ENCODE assay signal across 28 cellular contexts in the genomic region with DNA sequence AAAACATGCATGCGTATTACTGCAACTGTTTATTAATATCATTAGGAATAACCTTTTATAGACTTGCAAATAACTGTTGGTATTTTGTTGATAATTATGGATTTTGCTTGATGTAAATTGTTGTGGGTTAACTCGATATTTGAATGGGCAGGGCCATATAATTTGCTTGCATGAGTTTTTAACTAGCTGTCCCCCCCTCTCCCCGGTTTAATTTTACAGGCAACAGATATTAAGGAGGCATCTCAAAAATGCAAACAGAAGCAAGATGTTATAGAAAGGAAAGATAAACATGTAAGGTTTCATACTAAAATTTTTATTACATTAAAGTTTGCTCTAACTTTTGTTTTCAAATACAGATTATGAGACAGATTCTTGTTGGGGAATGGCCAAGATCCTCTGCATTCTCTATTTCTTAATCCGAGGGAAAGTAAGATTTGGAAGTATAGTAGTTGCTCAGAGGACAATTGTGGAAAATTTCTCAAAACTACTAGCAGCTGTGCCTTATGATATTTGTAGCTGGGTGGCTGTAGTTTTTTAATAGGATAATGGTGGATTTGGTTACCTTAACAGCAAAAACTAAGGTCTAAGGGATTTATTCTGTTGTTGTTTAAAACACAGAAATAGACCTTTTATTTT. TPM values are rescaled to one million over a fixed set of nuclear protein-coding genes. Genes with fewer than 3 reads are reported as not detected.
DNase-seq lines count a peak whose midpoint lies in the region; ATAC-seq and TF ChIP-seq lines count a peak whose summit lies in the region.
"Had no signal": no experiment of that assay in that cellular context is flagged by ENCODE, and none has a peak within 500 bp of the region (broad histone marks: within the 10 kb centered on the region; RNA-seq: fewer than 3 reads in every experiment).

No MANE protein-coding gene starts in this region.

- H3K36me3 Mint-ChIP-seq in activated T-cell treated with anti-CD3 and anti-CD28 coated beads, Interleukin-2, amount 50 U/mL, for 72 hours (ENCODE audit: insufficient read depth in 2 of 2), result peaks cover 5 to 37% of the 10 kb centered on the region in 2 donors
- peaks cover 68% of the 10 kb centered on the region for H3K36me3 Mint-ChIP-seq in osteocyte (ENCODE audit: unreplicated experiment)

- H3K9ac ChIP-seq in adipocyte (ENCODE audit: low read length), result no peak overlapping the region
- H3K9ac ChIP-seq: GM23248 had no signal

- no peak overlapping the region for H3K4me3 ChIP-seq in adipocyte (ENCODE audit: low read length)
- H3K4me3 ChIP-seq in fibroblast of the aortic adventitia (ENCODE audit: low read depth, low read length), result no peak overlapping the region
- H3K4me3 ChIP-seq: GM12878, GM23248, PC-9 had no signal

- H3K36me3 ChIP-seq in adipocyte (ENCODE audit: control insufficient read depth, insufficient read depth, low read length, severe bottlenecking), result peaks cover 56% of the 10 kb centered on the region

- H3K9me3 Mint-ChIP-seq in activated T-cell treated with anti-CD3 and anti-CD28 coated beads, Interleukin-2, amount 50 U/mL, for 72 hours, result peaks cover 0 to 2% of the 10 kb centered on the region in 2 donors
- no peaks in the 10 kb centered on the region for H3K9me3 Mint-ChIP-seq in osteocyte (ENCODE audit: unreplicated experiment)
- H3K9me3 Mint-ChIP-seq: CD14-positive monocyte; CD8-positive, alpha-beta memory T cell had no signal

- H3K27me3 Mint-ChIP-seq in activated T-cell treated with anti-CD3 and anti-CD28 coated beads, Interleukin-2, amount 50 U/mL, for 72 hours (ENCODE audit: low read depth), result no peaks in the 10 kb centered on the region
- H3K27me3 Mint-ChIP-seq in osteocyte (ENCODE audit: unreplicated experiment), result no peaks in the 10 kb centered on the region
- H3K27me3 Mint-ChIP-seq: CD8-positive, alpha-beta memory T cell had no signal

- no peak for DNase-seq in activated T-cell treated with anti-CD3 and anti-CD28 coated beads, Interleukin-2, amount 50 U/mL, for 72 hours
- DNase-seq in activated T-cell treated with anti-CD3 and anti-CD28 coated beads for 4 hours, result no peak
- DNase-seq in adipocyte (ENCODE audit: low read depth), result peak; percentile 29
- peak; percentile 26 for DNase-seq in fibroblast of the aortic adventitia (ENCODE audit: low read depth)
- no peak for DNase-seq in osteocyte (ENCODE audit: extremely low spot score, unreplicated experiment)
- DNase-seq in NCI-H510A treated with DMSO at 0.1 percent for 48 hours (lab: John Stamatoyannopoulos, UW), result no peak
- no peak for DNase-seq in hippocampal formation (lab: John Stamatoyannopoulos, UW)
- no peak for DNase-seq in glomerular visceral epithelial cell (ENCODE audit: extremely low spot score)
- DNase-seq: BE2C; CD8-positive, alpha-beta memory T cell; DMS 273 treated with DMSO at 0.1 percent for 48 hours; DMS79; GDM1; H9; KBM-7; MV-4-11; NCI-H1105 treated with DMSO at 0.1 percent for 48 hours; NCI-H146; NCI-H1930; NCI-H446; NCI-H526; NCI-H82; NK-92 treated with Interleukin-12 subunit alpha and Interleukin-12 subunit beta, amount 100 ng/mL, for 24 hours; PC-9; SHP77 had no signal

- H3K4me1 Mint-ChIP-seq in activated T-cell treated with anti-CD3 and anti-CD28 coated beads, Interleukin-2, amount 50 U/mL, for 72 hours (ENCODE audit: low read depth), result peaks cover 3% of the 10 kb centered on the region
- H3K4me1 Mint-ChIP-seq in osteocyte (ENCODE audit: unreplicated experiment), result peaks cover 28% of the 10 kb centered on the region
- H3K4me1 Mint-ChIP-seq: CD14-positive monocyte, H9 had no signal

- ATAC-seq in activated T-cell treated with anti-CD3 and anti-CD28 coated beads, Interleukin-2, amount 50 U/mL, for 72 hours (replicated peaks in 1 of 2), result no peak
- ATAC-seq: GM12878 had no signal

- no peak overlapping the region for H3K4me3 Mint-ChIP-seq in activated T-cell treated with anti-CD3 and anti-CD28 coated beads, Interleukin-2, amount 50 U/mL, for 72 hours
- no peak overlapping the region for H3K4me3 Mint-ChIP-seq in osteocyte (ENCODE audit: unreplicated experiment)
- H3K4me3 Mint-ChIP-seq: CD14-positive monocyte; CD8-positive, alpha-beta memory T cell; H9 had no signal

- TF ChIP-seq CTCF in fibroblast of the aortic adventitia (IDR thresholded peaks at IDR 0.05; ENCODE audit: insufficient read depth, low read length) (no peak), osteocyte (IDR thresholded peaks at IDR 0.05) (no peak)

- H3K27me3 ChIP-seq in adipocyte (replicated peaks; ENCODE audit: control insufficient read depth, insufficient read depth, low read length), result no peaks in the 10 kb centered on the region
- H3K27me3 ChIP-seq: BE2C had no signal

- peak overlapping the region; percentile 38 for H3K27ac Mint-ChIP-seq in activated T-cell treated with anti-CD3 and anti-CD28 coated beads, Interleukin-2, amount 50 U/mL, for 72 hours
- H3K27ac Mint-ChIP-seq in osteocyte (ENCODE audit: unreplicated experiment), result peak overlapping the region; percentile 40
- H3K27ac Mint-ChIP-seq: CD14-positive monocyte, H9 had no signal

- H3K4me1 ChIP-seq in adipocyte (ENCODE audit: control insufficient read depth, insufficient read depth, low read length), result peaks cover 17% of the 10 kb centered on the region

- no peaks in the 10 kb centered on the region for H3K9me3 ChIP-seq in adipocyte (ENCODE audit: control insufficient read depth, low read length)
- H3K9me3 ChIP-seq: BE2C had no signal

RNA-seq across cellular contexts. Expression of gene SMC5, which starts 27.3 kb away (rescaled TPM):
- 10 to 100 TPM; 33.9 to 38.6 TPM for total RNA-seq in activated T-cell treated with anti-CD3 and anti-CD28 coated beads, Interleukin-2, amount 50 U/mL, for 72 hours
- total RNA-seq in fibroblast of the aortic adventitia (ENCODE audit: low replicate concordance), result 23.9 and 38.8 TPM in 2 replicates
- total RNA-seq in osteocyte, result 30.4 and 30.6 TPM in 2 replicates

Comparison
In these comparisons a context has a peak if more than half of its experiments do, and no peak if none do; other contexts are left out.
1. DNase-seq: peak in adipocyte (single experiment) and fibroblast of the aortic adventitia (single experiment); none in activated T-cell treated with anti-CD3 and anti-CD28 coated beads, Interleukin-2, amount 50 U/mL, for 72 hours (0 of 2), activated T-cell treated with anti-CD3 and anti-CD28 coated beads for 4 hours (single experiment), osteocyte (single experiment), NCI-H510A treated with DMSO at 0.1 percent for 48 hours (single experiment), hippocampal formation (0 of 2) and glomerular visceral epithelial cell (single experiment).